ENCODE assay signal across 8 cellular contexts in the genomic region with DNA sequence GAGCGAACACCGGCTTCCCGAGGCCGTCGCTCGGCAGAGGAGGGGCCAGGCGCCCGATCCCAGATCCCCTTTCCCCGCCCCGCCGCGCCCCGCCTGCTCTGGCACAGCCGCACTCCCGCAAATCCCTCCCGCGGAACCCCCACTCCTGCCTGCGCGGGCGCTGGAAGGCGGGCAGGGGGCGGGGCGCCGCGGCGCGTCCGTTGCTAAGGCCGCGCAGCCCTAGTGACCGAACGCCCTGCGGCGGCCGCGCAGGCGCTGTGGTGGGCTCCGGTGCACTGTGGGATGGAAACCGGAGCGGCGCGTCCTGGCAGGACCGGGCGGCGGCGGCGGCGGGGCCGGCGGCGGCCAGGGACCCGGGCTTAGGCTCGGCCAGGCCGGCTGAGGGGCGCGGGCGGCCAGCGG.
DNase-seq lines count a peak whose midpoint lies in the region; ATAC-seq and TF ChIP-seq lines count a peak whose summit lies in the region.

A gene with protein sequence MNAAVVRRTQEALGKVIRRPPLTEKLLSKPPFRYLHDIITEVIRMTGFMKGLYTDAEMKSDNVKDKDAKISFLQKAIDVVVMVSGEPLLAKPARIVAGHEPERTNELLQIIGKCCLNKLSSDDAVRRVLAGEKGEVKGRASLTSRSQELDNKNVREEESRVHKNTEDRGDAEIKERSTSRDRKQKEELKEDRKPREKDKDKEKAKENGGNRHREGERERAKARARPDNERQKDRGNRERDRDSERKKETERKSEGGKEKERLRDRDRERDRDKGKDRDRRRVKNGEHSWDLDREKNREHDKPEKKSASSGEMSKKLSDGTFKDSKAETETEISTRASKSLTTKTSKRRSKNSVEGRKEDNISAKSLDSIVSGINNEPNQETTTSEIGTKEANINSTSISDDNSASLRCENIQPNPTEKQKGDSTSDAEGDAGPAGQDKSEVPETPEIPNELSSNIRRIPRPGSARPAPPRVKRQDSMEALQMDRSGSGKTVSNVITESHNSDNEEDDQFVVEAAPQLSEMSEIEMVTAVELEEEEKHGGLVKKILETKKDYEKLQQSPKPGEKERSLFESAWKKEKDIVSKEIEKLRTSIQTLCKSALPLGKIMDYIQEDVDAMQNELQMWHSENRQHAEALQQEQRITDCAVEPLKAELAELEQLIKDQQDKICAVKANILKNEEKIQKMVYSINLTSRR (plus strand): TSS at position 273 of the 402 bp plus-strand sequence. CDS start 145 bp downstream, outside the sequence.

- H4K20me1 ChIP-seq in DND-41 (ENCODE audit: insufficient read depth, low read length), result peaks cover 7% of the 10 kb centered on the region

- peak within 1 kb of the TSS; percentile 63 for H3K9ac ChIP-seq in DND-41 (ENCODE audit: low read depth, low read length)
- peak within 1 kb of the TSS; percentile 73 to 93 for H3K9ac ChIP-seq in stomach smooth muscle (ENCODE audit: low read length in 2 of 2)

- peak; percentile 95 for ATAC-seq in DND-41 (ENCODE audit: insufficient read depth, low read depth)

- H3K9me3 ChIP-seq in DND-41 (ENCODE audit: insufficient read depth, low read length, severe bottlenecking) (no peaks in the 10 kb centered on the region), neuron (ENCODE audit: low read length) (no peaks in the 10 kb centered on the region), stomach smooth muscle (ENCODE audit: control insufficient read depth in 2 of 2, low read length in 2 of 2) (no peaks in the 10 kb centered on the region)

- H3K79me2 ChIP-seq in DND-41 (ENCODE audit: insufficient read depth, low read length), result 0 out of 2 replicates have a peak, but pooled peaks cover 3% of the 10 kb centered on the region

- DNase-seq in DND-41 (peak; percentile 84), GOT3 (lab: John Stamatoyannopoulos, UW) (peak; percentile 75), LoVo (ENCODE audit: low spot score) (peak; percentile 95), SHP77 (lab: John Stamatoyannopoulos, UW) (peak; percentile 66 to 87), activated gamma-delta T cell treated with Interleukin-2 at 50 U/mL for 16 hours (peak; percentile 81), foreskin melanocyte (peak; percentile 66)

- H3K27ac ChIP-seq in DND-41 (ENCODE audit: low read length) (no peak within 1 kb of the TSS), stomach smooth muscle (ENCODE audit: low read length) (peak within 1 kb of the TSS; percentile 18)

- H3K4me3 ChIP-seq in DND-41 (ENCODE audit: low read depth in 1 of 2, low read length in 2 of 2), result peak within 1 kb of the TSS; percentile 32 to 80; a peak in 3 of 4 replicates
- peak within 1 kb of the TSS; percentile 73 for H3K4me3 ChIP-seq in neuron (ENCODE audit: low read length)
- peak within 1 kb of the TSS; percentile 73 to 82 for H3K4me3 ChIP-seq in stomach smooth muscle (ENCODE audit: low read length in 2 of 2)

- no peaks in the 10 kb centered on the region for H3K36me3 ChIP-seq in DND-41 (ENCODE audit: insufficient read depth, low read length)
- peaks cover 11% of the 10 kb centered on the region for H3K36me3 ChIP-seq in neuron (ENCODE audit: insufficient read depth, low read length)
- peaks cover 0 to 3% of the 10 kb centered on the region in 2 donors for H3K36me3 ChIP-seq in stomach smooth muscle (ENCODE audit: control insufficient read depth in 2 of 2, insufficient read depth in 2 of 2, low read length in 2 of 2)

- peak within 1 kb of the TSS; percentile 70 for H3K4me2 ChIP-seq in DND-41 (ENCODE audit: insufficient read depth, low read length)

- H3K4me1 ChIP-seq in DND-41 (ENCODE audit: insufficient read depth, low read length) (peaks cover 24% of the 10 kb centered on the region), neuron (ENCODE audit: insufficient read depth, low read length) (peaks cover 11% of the 10 kb centered on the region), stomach smooth muscle (ENCODE audit: control insufficient read depth, insufficient read depth, low read length) (peaks cover 15% of the 10 kb centered on the region)

- peak within 1 kb of the TSS; percentile 64 for H2AFZ ChIP-seq in DND-41 (ENCODE audit: low read depth, low read length)
- H2AFZ ChIP-seq in neuron (ENCODE audit: low read depth, low read length), result peak within 1 kb of the TSS; percentile 85

- H3K27me3 ChIP-seq in DND-41 (ENCODE audit: insufficient read depth, low read length, poor library complexity) (peaks cover 3% of the 10 kb centered on the region), neuron (ENCODE audit: insufficient read depth, low read length) (no peaks in the 10 kb centered on the region), stomach smooth muscle (ENCODE audit: control insufficient read depth in 1 of 2, insufficient read depth in 2 of 2, low read length in 2 of 2) (no peaks in the 10 kb centered on the region)

- TF ChIP-seq CTCF in DND-41 (IDR thresholded peaks at IDR 0.05; ENCODE audit: borderline replicate concordance, extremely low read depth, low read length, poor library complexity, severe bottlenecking), result no peak
